In genomic region chr9:111037744-111038335, GRCh38 we compare ENCODE assay signal across 8 cellular contexts. TPM values are rescaled to one million over a fixed set of nuclear protein-coding genes. Genes with fewer than 3 reads are reported as not detected.
DNase-seq lines count a peak whose midpoint lies in the region; ATAC-seq and TF ChIP-seq lines count a peak whose summit lies in the region.

No MANE protein-coding gene starts in this region.

- H3K18ac ChIP-seq in trophoblast cell (ENCODE audit: low read length) = peak overlapping the region; percentile 67

- H2BK12ac ChIP-seq in trophoblast cell (ENCODE audit: low read length) = peak overlapping the region; percentile 19

- no peak overlapping the region for H2AK5ac ChIP-seq in trophoblast cell (ENCODE audit: low read length)

- peak overlapping the region; percentile 60 for H4K91ac ChIP-seq in trophoblast cell (ENCODE audit: low read depth, low read length)

- H3K79me2 ChIP-seq in trophoblast cell (ENCODE audit: control insufficient read depth, insufficient read depth, low read length, poor library complexity) = peaks cover 6% of the 10 kb centered on the region
- H3K79me2 ChIP-seq in OCI-LY7 (ENCODE audit: insufficient read depth, low read depth, low read length) = no peaks in the 10 kb centered on the region

- peak overlapping the region; percentile 86 for H2AFZ ChIP-seq in trophoblast cell (ENCODE audit: insufficient read depth, low read length, poor library complexity)
- H2AFZ ChIP-seq in OCI-LY7 (ENCODE audit: low read length) = no peak overlapping the region

- peak overlapping the region; percentile 58 for H3K4me3 ChIP-seq in GM06990 (replicated peaks; ENCODE audit: low read depth, low read length)
- peak overlapping the region; percentile 95 for H3K4me3 ChIP-seq in trophoblast cell (ENCODE audit: low read depth, low read length)
- no peak overlapping the region for H3K4me3 ChIP-seq in OCI-LY7 (ENCODE audit: low read depth, low read length, poor library complexity, severe bottlenecking)

- CTCF ChIA-PET in OCI-LY7 (lab: Charles Lee; ENCODE audit: unreplicated experiment) = no interaction called here

- POLR2A ChIA-PET in OCI-LY7 (lab: Charles Lee) = no interaction called here

- intact Hi-C loops in Right ventricle myocardium superior (cut with DNase I) (no loop called here), OCI-LY7 (cut with micrococcal nuclease; ENCODE audit: unreplicated experiment) (no loop called here)

- peaks cover 9% of the 10 kb centered on the region for H3K79me1 ChIP-seq in trophoblast cell (ENCODE audit: low read length)

- H3K4me2 ChIP-seq in trophoblast cell (ENCODE audit: low read length) = peak overlapping the region; percentile 100
- H3K4me2 ChIP-seq in OCI-LY7 (ENCODE audit: low read length) = no peak overlapping the region

- no peaks in the 10 kb centered on the region for H3K27me3 ChIP-seq in GM06990 (replicated peaks; ENCODE audit: control insufficient read depth, insufficient read depth, low read length)
- H3K27me3 ChIP-seq in trophoblast cell (ENCODE audit: insufficient read depth, low read length) = no peaks in the 10 kb centered on the region

- no peak overlapping the region for H3K23ac ChIP-seq in trophoblast cell (ENCODE audit: low read length)

- no peak for TF ChIP-seq CTCF in GM06990 (IDR thresholded peaks at IDR 0.05; ENCODE audit: insufficient read depth, low read length, poor library complexity, severe bottlenecking)
- no peak for TF ChIP-seq CTCF in OCI-LY7 (conservative IDR thresholded peaks at IDR 0.05; ENCODE audit: low read length)

- peak overlapping the region; percentile 90 for H3K9ac ChIP-seq in trophoblast cell (ENCODE audit: low read length)

- H3K4ac ChIP-seq in trophoblast cell (ENCODE audit: low read depth, low read length) = no peak overlapping the region

- H4K20me1 ChIP-seq in OCI-LY7 (ENCODE audit: insufficient read depth, low read length) = no peaks in the 10 kb centered on the region

- peak overlapping the region; percentile 89 for H4K8ac ChIP-seq in trophoblast cell (ENCODE audit: low read depth, low read length)

- H2BK120ac ChIP-seq in trophoblast cell (ENCODE audit: insufficient read depth, low read length, poor library complexity) = no peak overlapping the region

- ATAC-seq in HG02678 (IDR thresholded peaks at IDR 0.05; ENCODE audit: unreplicated experiment) (peak; percentile 54), Right ventricle myocardium superior (ENCODE audit: poor library complexity) (peak; percentile 21), GM18517 (IDR thresholded peaks at IDR 0.05; ENCODE audit: unreplicated experiment) (no peak)

- no CpG with 5 or more reads among the region's 82 CpGs for WGBS in trophoblast cell (ENCODE audit: extremely low coverage, insufficient coverage, insufficient read length)

- no peaks in the 10 kb centered on the region for H3K9me2 ChIP-seq in OCI-LY7 (ENCODE audit: insufficient read depth, low read length)

- H3K27ac ChIP-seq in trophoblast cell (ENCODE audit: low read depth, low read length) (peak overlapping the region; percentile 48), OCI-LY7 (ENCODE audit: low read depth, low read length, poor library complexity, severe bottlenecking) (no peak overlapping the region)

- no TSS peak for BruUV-seq in OCI-LY7 (replicated peaks; lab: Mats Ljungman, UMichigan)

- peak overlapping the region; percentile 84 for H3K14ac ChIP-seq in trophoblast cell (ENCODE audit: low read length)

- DNase-seq in GM06990 (ENCODE audit: extremely low read depth, insufficient read length) (peak; percentile 83), SW480 (ENCODE audit: low spot score) (peak; percentile 18), Right ventricle myocardium superior (peak; percentile 55), trophoblast cell (peak; percentile 5 to 14), OCI-LY7 (ENCODE audit: low spot score) (no peak), mesenteric fat pad (ENCODE audit: low spot score) (no peak)

- H3K36me3 ChIP-seq in GM06990 (ENCODE audit: control insufficient read depth, insufficient read depth, low read length) = no peaks in the 10 kb centered on the region
- no peaks in the 10 kb centered on the region for H3K36me3 ChIP-seq in trophoblast cell (ENCODE audit: control insufficient read depth in 1 of 2, insufficient read depth in 2 of 2, low read length in 2 of 2)
- H3K36me3 ChIP-seq in OCI-LY7 (ENCODE audit: insufficient read depth, low read length) = no peaks in the 10 kb centered on the region

- H4K12ac ChIP-seq in trophoblast cell (ENCODE audit: low read depth, low read length) = peak overlapping the region; percentile 27

- H3K9me3 ChIP-seq in trophoblast cell (ENCODE audit: insufficient read depth, low read depth, low read length) = no peaks in the 10 kb centered on the region
- no peaks in the 10 kb centered on the region for H3K9me3 ChIP-seq in OCI-LY7 (ENCODE audit: low read length)

- H3K4me1 ChIP-seq in trophoblast cell (ENCODE audit: control insufficient read depth in 1 of 2, insufficient read depth in 2 of 2, low read length in 2 of 2) (peaks cover 4 to 7% of the 10 kb centered on the region in 2 experiments), OCI-LY7 (ENCODE audit: insufficient read depth, low read length, poor library complexity, severe bottlenecking) (no peaks in the 10 kb centered on the region)

- peak overlapping the region; percentile 14 for H2BK5ac ChIP-seq in trophoblast cell (ENCODE audit: low read depth, low read length, poor library complexity)

RNA-seq across cellular contexts. Expression of gene LPAR1, which starts 0.4 kb away (rescaled TPM):
- total RNA-seq in Right ventricle myocardium superior (12.7 TPM), OCI-LY7 (2022) (not detected in 2 replicates), mesenteric fat pad (42.6 TPM)
- polyA plus RNA-seq in trophoblast cell (2013) = 4.9 and 5.2 TPM in 2 replicates
- total RNA-seq in OCI-LY7 (2014; rRNA removed; shearing (Covaris generic)) = not detected in 2 replicates

Comparison
In these comparisons a context has a peak if more than half of its experiments do, and no peak if none do; other contexts are left out.
1. DNase-seq: peak in GM06990 (single experiment), SW480 (single experiment), Right ventricle myocardium superior (single experiment) and trophoblast cell (2 of 2); none in OCI-LY7 (single experiment) and mesenteric fat pad (single experiment).
2. RNA of gene LPAR1, which starts 0.4 kb away (total RNA-seq): 42.6 TPM in mesenteric fat pad (single experiment) and 12.7 TPM in Right ventricle myocardium superior (single experiment); not detected in OCI-LY7; every median in the first group is over 10 times any median in the second.